In the genomic region with DNA sequence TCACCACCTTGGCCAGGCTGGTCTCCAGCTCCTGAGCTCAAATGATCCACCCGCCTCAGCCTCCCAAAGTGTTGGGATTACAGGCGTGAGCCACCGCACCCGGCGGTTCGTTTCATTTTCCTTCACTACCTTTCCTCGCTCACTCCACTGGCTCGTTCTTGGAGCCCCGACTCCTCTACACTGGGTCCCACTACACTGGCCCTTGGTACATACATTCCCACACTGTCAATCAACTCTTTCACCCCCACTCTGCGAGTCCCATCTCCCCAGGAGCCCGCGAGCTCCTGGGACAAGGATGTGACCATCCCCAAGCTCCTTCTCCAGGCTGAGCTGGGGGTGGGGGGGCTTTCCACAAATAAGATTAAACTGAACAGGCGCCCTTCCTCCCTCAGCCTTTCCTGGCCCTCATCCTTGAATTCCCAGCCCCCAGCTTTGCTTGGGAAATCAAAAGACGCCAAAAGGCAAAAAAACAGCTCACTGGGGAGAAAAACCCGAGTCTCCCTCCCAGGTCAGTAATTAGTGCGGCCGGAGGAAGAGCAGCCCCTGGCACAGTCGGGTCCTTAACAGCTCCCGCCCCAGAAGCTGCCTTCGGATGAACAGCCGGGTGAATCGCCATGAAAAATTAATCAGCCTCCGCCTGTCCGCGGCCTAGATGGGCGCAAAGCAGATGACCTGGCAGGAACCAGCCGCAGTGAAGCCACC, we compare ENCODE assay signal across 8 cellular contexts. TPM values are rescaled to one million over a fixed set of nuclear protein-coding genes. Genes with fewer than 3 reads are reported as not detected.
DNase-seq lines count a peak whose midpoint lies in the region; ATAC-seq and TF ChIP-seq lines count a peak whose summit lies in the region.

No MANE protein-coding gene starts in this region.

- no peaks in the 10 kb centered on the region for H4K20me1 ChIP-seq in hepatocyte (ENCODE audit: insufficient read depth, poor library complexity, severe bottlenecking)

- H3K9me2 ChIP-seq in hepatocyte (replicated peaks; ENCODE audit: insufficient read depth), result no peaks in the 10 kb centered on the region

- peaks cover 47% of the 10 kb centered on the region for H3K27me3 ChIP-seq in hepatocyte

- peak; percentile 19 for ATAC-seq in GM19043 (IDR thresholded peaks at IDR 0.05; ENCODE audit: low read depth, unreplicated experiment)

- no peaks in the 10 kb centered on the region for H3K79me2 ChIP-seq in hepatocyte

- TF ChIP-seq CTCF in hepatocyte (IDR thresholded peaks at IDR 0.05; ENCODE audit: poor library complexity), result no peak

- H3K4me3 ChIP-seq in hepatocyte, result peak overlapping the region; percentile 37
- H3K4me3 ChIP-seq in skin epidermis, result peak overlapping the region in 6 of 7 experiments; percentile 9 to 37 (median 22)

- H3K4me2 ChIP-seq in hepatocyte, result peak overlapping the region; percentile 92

- DNase-seq in HuH-7 (ENCODE audit: low spot score) (peak; percentile 11), hepatocyte (ENCODE audit: low spot score) (no peak), HUDEP-2 (lab: John Stamatoyannopoulos, UW; ENCODE audit: unreplicated experiment in 76 of 76) (no peak), retina (no peak), DMS53 (lab: John Stamatoyannopoulos, UW) (no peak)
- DNase-seq in activated naive CD4-positive, alpha-beta T cell treated with Interleukin-2 at 50 U/mL for 16 hours, result no peak

- no peaks in the 10 kb centered on the region for H3K36me3 ChIP-seq in hepatocyte (replicated peaks; ENCODE audit: insufficient read depth, low read depth)

- no peaks in the 10 kb centered on the region for H3K9me3 ChIP-seq in hepatocyte (ENCODE audit: low read depth)

- peaks cover 9% of the 10 kb centered on the region for H3K4me1 ChIP-seq in hepatocyte (ENCODE audit: insufficient read depth)

- 46% methylated on average over 27 of the region's 27 CpGs for WGBS in hepatocyte (ENCODE audit: low lambda C conversion rate, missing lambda C conversion rate)

- H3K27ac ChIP-seq in hepatocyte, result no peak overlapping the region
- H3K27ac ChIP-seq in skin epidermis, result no peak overlapping the region

- peak overlapping the region; percentile 56 for H2AFZ ChIP-seq in hepatocyte

RNA-seq across cellular contexts. Expression of gene LY86, which starts 42.8 kb away (rescaled TPM):
- total RNA-seq in hepatocyte, result 0.27 TPM in 1 of 2 replicates, not detected in the other
- 0.60 and 0.82 TPM in 2 replicates for polyA plus RNA-seq in hepatocyte
